ENCODE assay signal across 8 cellular contexts in genomic region chr2:8543065-8543411, GRCh38.
DNase-seq lines count a peak whose midpoint lies in the region; ATAC-seq, FAIRE-seq and TF ChIP-seq lines count a peak whose summit lies in the region.

No MANE protein-coding gene starts in this region.

- no peaks in the 10 kb centered on the region for H4K20me1 ChIP-seq in GM12878 (ENCODE audit: control insufficient read depth, insufficient read depth)

- H3K4me1 Mint-ChIP-seq in T-helper 2 cell treated with Interferon-gamma antibody and Interleukin-4, amounts not matched to agents 5 μg/mL and 100 μg/mL, for 36 hours (ENCODE audit: low read depth): peaks cover 81% of the 10 kb centered on the region
- H3K4me1 Mint-ChIP-seq in type B pancreatic cell (ENCODE audit: unreplicated experiment): peaks cover 65% of the 10 kb centered on the region

- peaks cover 2% of the 10 kb centered on the region for H3K36me3 Mint-ChIP-seq in T-helper 2 cell treated with Interferon-gamma antibody and Interleukin-4, amounts not matched to agents 5 μg/mL and 100 μg/mL, for 36 hours (ENCODE audit: low read depth)
- no peaks in the 10 kb centered on the region for H3K36me3 Mint-ChIP-seq in type B pancreatic cell

- intact Hi-C loops in GM12878 (cut with micrococcal nuclease; ENCODE audit: unreplicated experiment): loop anchor here (1.0 to 5.0 kb wide), 13 partner anchors 17 to 770 kb away; no protein-coding TSS in a partner anchor

- H3K27ac Mint-ChIP-seq in T-helper 2 cell treated with Interferon-gamma antibody and Interleukin-4, amounts not matched to agents 5 μg/mL and 100 μg/mL, for 36 hours: peak overlapping the region; percentile 97
- no peak overlapping the region for H3K27ac Mint-ChIP-seq in type B pancreatic cell

- in situ Hi-C loops in GM12878 (cut with MboI): loop anchor here (5.0 kb wide), 2 partner anchors 136 to 241 kb away; no protein-coding TSS in a partner anchor

- no peak for FAIRE-seq in GM12878 (lab: Jason Lieb, UNC)

- H3K4me1 ChIP-seq in GM12878 (ENCODE audit: control insufficient read depth, insufficient read depth, low read length): peaks cover 60% of the 10 kb centered on the region

- H2AFZ ChIP-seq in GM12878 (ENCODE audit: control insufficient read depth, low read depth, low read length): peak overlapping the region; percentile 32; the same call in 1 of the 2 replicates

- peak overlapping the region; percentile 95 for H3K27ac ChIP-seq in GM12878 (ENCODE audit: control insufficient read depth, insufficient read depth)

- BruUV-seq in GM12878 (replicated peaks; lab: Mats Ljungman, UMichigan): TSS peak; percentile 93

- no peaks in the 10 kb centered on the region for H3K36me3 ChIP-seq in GM12878 (ENCODE audit: control insufficient read depth in 2 of 2, insufficient read depth in 2 of 2, low read length in 1 of 2)

- SMC1A ChIA-PET in GM12878 (lab: Charles Lee; ENCODE audit: uncharacterized antibody, unreplicated experiment): interaction anchor here (0.6 to 10.9 kb wide), 24 partner anchors 10 to 1116 kb away, joined by 3 to 284 read pairs (median 10); partner anchors contain the start of gene ID2

- ATAC-seq in HG03354 (IDR thresholded peaks at IDR 0.05; ENCODE audit: poor library complexity, severe bottlenecking, unreplicated experiment) (peak; percentile 28), GM12878 (peak; percentile 49)

- no peaks in the 10 kb centered on the region for H3K9me3 ChIP-seq in GM12878 (replicated peaks; ENCODE audit: control insufficient read depth, insufficient read depth, low read length)

- peak overlapping the region; percentile 67 for H3K9ac ChIP-seq in GM12878 (ENCODE audit: control insufficient read depth, insufficient read depth, low read length)

- WGBS in GM12878 (ENCODE audit: insufficient coverage, insufficient replicate concordance, low lambda C conversion rate, missing lambda C conversion rate): 3% methylated on average over 7 of the region's 7 CpGs

- H3K9me3 Mint-ChIP-seq in T-helper 2 cell treated with Interferon-gamma antibody and Interleukin-4, amounts not matched to agents 5 μg/mL and 100 μg/mL, for 36 hours: no peaks in the 10 kb centered on the region
- no peaks in the 10 kb centered on the region for H3K9me3 Mint-ChIP-seq in type B pancreatic cell

- CTCF ChIA-PET in GM12878 (lab: Yijun Ruan, JAX): interaction anchor here (0.7 to 3.8 kb wide), 15 partner anchors 10 to 1115 kb away, joined by 3 to 64 read pairs (median 5); partner anchors contain the start of gene ID2

- TF ChIP-seq EP300 in GM12878 (IDR thresholded peaks at IDR 0.05; ENCODE audit: borderline replicate concordance in 1 of 2, control insufficient read depth in 1 of 2, low read depth in 2 of 2, low read length in 2 of 2): no peak

- no peaks in the 10 kb centered on the region for H3K27me3 ChIP-seq in GM12878 (replicated peaks in 1 of 2; ENCODE audit: control insufficient read depth in 2 of 2, insufficient read depth in 2 of 2, low read length in 1 of 2)

- H3K79me2 ChIP-seq in GM12878 (ENCODE audit: control insufficient read depth, insufficient read depth, low read length): no peaks in the 10 kb centered on the region

- H3K4me3 ChIP-seq in GM12878: 0 out of 2 replicates have a peak overlapping the region, but pooled peaks have one; percentile 11

- POLR2A ChIA-PET in GM12878 (lab: Charles Lee): interaction anchor here (1.0 to 3.7 kb wide), 19 partner anchors 10 to 540 kb away, joined by 3 to 43 read pairs (median 7); partner anchors contain the start of gene ID2

- TF ChIP-seq RAD21 in GM12878 (IDR thresholded peaks at IDR 0.05; ENCODE audit: insufficient read depth, low read depth, low read length): 0 out of 2 replicates have a peak, but pooled peaks have one; percentile 9

- H3K4me3 Mint-ChIP-seq in T-helper 2 cell treated with Interferon-gamma antibody and Interleukin-4, amounts not matched to agents 5 μg/mL and 100 μg/mL, for 36 hours: peak overlapping the region; percentile 77
- H3K4me3 Mint-ChIP-seq in type B pancreatic cell: no peak overlapping the region

- peaks cover 2% of the 10 kb centered on the region for H3K27me3 Mint-ChIP-seq in T-helper 2 cell treated with Interferon-gamma antibody and Interleukin-4, amounts not matched to agents 5 μg/mL and 100 μg/mL, for 36 hours (ENCODE audit: low read depth)
- H3K27me3 Mint-ChIP-seq in type B pancreatic cell: no peaks in the 10 kb centered on the region

- peak overlapping the region; percentile 78 for H3K4me2 ChIP-seq in GM12878 (ENCODE audit: control insufficient read depth, insufficient read depth)

- TF ChIP-seq CTCF in GM12878 (IDR thresholded peaks at IDR 0.05 in 2 of 3, conservative IDR thresholded peaks at IDR 0.05 in 1 of 3; ENCODE audit: control insufficient read depth in 2 of 3, extremely low read depth in 1 of 3, insufficient read depth in 1 of 3, low read depth in 3 of 3, low read length in 3 of 3) (no peak), type B pancreatic cell (conservative IDR thresholded peaks at IDR 0.05) (no peak)

- RAD21 ChIA-PET in GM12878 (lab: Charles Lee; ENCODE audit: unreplicated experiment): interaction anchor here (0.8 to 10.3 kb wide), 29 partner anchors 10 to 1115 kb away, joined by 3 to 322 read pairs (median 9); partner anchors contain the start of gene ID2

- TF ChIP-seq POLR2A in GM12878 (IDR thresholded peaks at IDR 0.05; ENCODE audit: low read depth, low read length): no peak

- DNase-seq in T-helper 2 cell treated with Interferon-gamma antibody and Interleukin-4, amounts not matched to agents 5 μg/mL and 100 μg/mL, for 36 hours (ENCODE audit: low spot score): no peak
- no peak for DNase-seq in T-helper 2 cell
- DNase-seq in GM12878 (ENCODE audit: low read depth, low spot score): no peak
- DNase-seq in stimulated activated CD8-positive, alpha-beta memory T cell treated with anti-CD3 and anti-CD28 coated beads, Interleukin-4, amount 100 ng/mL, for 48 hours: peak; percentile 70
- DNase-seq in type B pancreatic cell (ENCODE audit: extremely low spot score, unreplicated experiment): no peak
- no peak for DNase-seq in mucosa of gallbladder (ENCODE audit: low spot score)
- no peak for DNase-seq in NCI-H1436 (lab: John Stamatoyannopoulos, UW)

TF ChIP-seq in GM12878, 131 proteins besides CTCF, POLR2A, EP300 and RAD21 (continues in another document):
- peak; percentile 44; the same call in 1 of the 2 replicates for TF ChIP-seq ZNF592 (IDR thresholded peaks at IDR 0.05)
- TF ChIP-seq, protein P1, sequence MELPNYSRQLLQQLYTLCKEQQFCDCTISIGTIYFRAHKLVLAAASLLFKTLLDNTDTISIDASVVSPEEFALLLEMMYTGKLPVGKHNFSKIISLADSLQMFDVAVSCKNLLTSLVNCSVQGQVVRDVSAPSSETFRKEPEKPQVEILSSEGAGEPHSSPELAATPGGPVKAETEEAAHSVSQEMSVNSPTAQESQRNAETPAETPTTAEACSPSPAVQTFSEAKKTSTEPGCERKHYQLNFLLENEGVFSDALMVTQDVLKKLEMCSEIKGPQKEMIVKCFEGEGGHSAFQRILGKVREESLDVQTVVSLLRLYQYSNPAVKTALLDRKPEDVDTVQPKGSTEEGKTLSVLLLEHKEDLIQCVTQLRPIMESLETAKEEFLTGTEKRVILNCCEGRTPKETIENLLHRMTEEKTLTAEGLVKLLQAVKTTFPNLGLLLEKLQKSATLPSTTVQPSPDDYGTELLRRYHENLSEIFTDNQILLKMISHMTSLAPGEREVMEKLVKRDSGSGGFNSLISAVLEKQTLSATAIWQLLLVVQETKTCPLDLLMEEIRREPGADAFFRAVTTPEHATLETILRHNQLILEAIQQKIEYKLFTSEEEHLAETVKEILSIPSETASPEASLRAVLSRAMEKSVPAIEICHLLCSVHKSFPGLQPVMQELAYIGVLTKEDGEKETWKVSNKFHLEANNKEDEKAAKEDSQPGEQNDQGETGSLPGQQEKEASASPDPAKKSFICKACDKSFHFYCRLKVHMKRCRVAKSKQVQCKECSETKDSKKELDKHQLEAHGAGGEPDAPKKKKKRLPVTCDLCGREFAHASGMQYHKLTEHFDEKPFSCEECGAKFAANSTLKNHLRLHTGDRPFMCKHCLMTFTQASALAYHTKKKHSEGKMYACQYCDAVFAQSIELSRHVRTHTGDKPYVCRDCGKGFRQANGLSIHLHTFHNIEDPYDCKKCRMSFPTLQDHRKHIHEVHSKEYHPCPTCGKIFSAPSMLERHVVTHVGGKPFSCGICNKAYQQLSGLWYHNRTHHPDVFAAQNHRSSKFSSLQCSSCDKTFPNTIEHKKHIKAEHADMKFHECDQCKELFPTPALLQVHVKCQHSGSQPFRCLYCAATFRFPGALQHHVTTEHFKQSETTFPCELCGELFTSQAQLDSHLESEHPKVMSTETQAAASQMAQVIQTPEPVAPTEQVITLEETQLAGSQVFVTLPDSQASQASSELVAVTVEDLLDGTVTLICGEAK (IDR thresholded peaks at IDR 0.05; ENCODE audit: borderline replicate concordance): peak; percentile 30; the same call in 1 of the 2 replicates
